ENCODE assay signal across 18 cellular contexts in genomic region chr16:57133911-57134310, GRCh38. TPM values are rescaled to one million over a fixed set of nuclear protein-coding genes. Genes with fewer than 3 reads are reported as not detected.
DNase-seq lines count a peak whose midpoint lies in the region; ATAC-seq and TF ChIP-seq lines count a peak whose summit lies in the region.
"Had no signal": no experiment of that assay in that cellular context is flagged by ENCODE, and none has a peak within 500 bp of the region (broad histone marks: within the 10 kb centered on the region; RNA-seq: fewer than 3 reads in every experiment).

No MANE protein-coding gene starts in this region.

- peak; percentile 9 to 11 for ATAC-seq in naive thymus-derived CD8-positive, alpha-beta T cell
- ATAC-seq in HG02885 (IDR thresholded peaks at IDR 0.05; ENCODE audit: poor library complexity, unreplicated experiment) (no peak), HG03175 (IDR thresholded peaks at IDR 0.05; ENCODE audit: unreplicated experiment) (no peak)
- ATAC-seq: HCT116, Panc1 had no signal

- peaks cover 0 to 13% (median 0%) of the 10 kb centered on the region in 11 experiments; a peak in 6 of 22 replicates for H3K36me3 ChIP-seq in BLaER1 treated with 17β-estradiol and CSF1 and Interleukin-3, amounts not matched to agents 10 nM and 100 nM
- no peaks in the 10 kb centered on the region for H3K36me3 ChIP-seq in KOPT-K1 (ENCODE audit: insufficient read depth, low read length)
- H3K36me3 ChIP-seq: thoracic aorta had no signal

- POLR2A ChIA-PET in naive thymus-derived CD8-positive, alpha-beta T cell (lab: Charles Lee) = interaction anchor here (0.6 to 5.3 kb wide), 12 partner anchors 7 to 426 kb away, joined by 3 to 30 read pairs (median 4); partner anchors contain the start of gene CPNE2

- peaks cover 0 to 8% (median 0%) of the 10 kb centered on the region in 11 experiments; a peak in 1 of 22 replicates for H4K20me1 ChIP-seq in BLaER1 treated with 17β-estradiol and CSF1 and Interleukin-3, amounts not matched to agents 10 nM and 100 nM

- H3K4me3 Mint-ChIP-seq in activated naive CD8-positive, alpha-beta T cell = peak overlapping the region; percentile 75
- H3K4me3 Mint-ChIP-seq in naive thymus-derived CD8-positive, alpha-beta T cell = peak overlapping the region; percentile 79 to 93 (median 89)
- H3K4me3 Mint-ChIP-seq in progenitor cell of endocrine pancreas (ENCODE audit: low read depth) = no peak overlapping the region

- H3K4me1 ChIP-seq in BLaER1 treated with 17β-estradiol and CSF1 and Interleukin-3, amounts not matched to agents 10 nM and 100 nM = peaks cover 86 to 100% (median 98%) of the 10 kb centered on the region in 10 experiments

- H3K4me2 ChIP-seq in BLaER1 treated with 17β-estradiol and CSF1 and Interleukin-3, amounts not matched to agents 10 nM and 100 nM = peak overlapping the region; percentile 64 to 98 (median 87)

- peak overlapping the region in 9 of 11 experiments; percentile 16 to 65 (median 51); a peak in 12 of 22 replicates for H3K9ac ChIP-seq in BLaER1 treated with 17β-estradiol and CSF1 and Interleukin-3, amounts not matched to agents 10 nM and 100 nM

- no peaks in the 10 kb centered on the region for H3K27me3 ChIP-seq in BLaER1 treated with 17β-estradiol and CSF1 and Interleukin-3, amounts not matched to agents 10 nM and 100 nM

- H3K4me3 ChIP-seq in BLaER1 treated with 17β-estradiol and CSF1 and Interleukin-3, amounts not matched to agents 10 nM and 100 nM = no peak overlapping the region; a peak in 1 of 20 replicates
- H3K4me3 ChIP-seq: GM12878, thoracic aorta had no signal

- H3K9me3 ChIP-seq in BLaER1 treated with 17β-estradiol and CSF1 and Interleukin-3, amounts not matched to agents 10 nM and 100 nM (replicated peaks in 1 of 11) = no peaks in the 10 kb centered on the region
- no peaks in the 10 kb centered on the region for H3K9me3 ChIP-seq in KOPT-K1 (ENCODE audit: insufficient read depth, low read length, poor library complexity, severe bottlenecking)
- H3K9me3 ChIP-seq: thoracic aorta had no signal

- peak in 1 of 10 donors; percentile 60 for DNase-seq in naive thymus-derived CD8-positive, alpha-beta T cell
- DNase-seq in NCI-H345 treated with DMSO at 0.1 percent for 48 hours (lab: John Stamatoyannopoulos, UW; ENCODE audit: unreplicated experiment) = no peak
- no peak for DNase-seq in progenitor cell of endocrine pancreas (ENCODE audit: low spot score, unreplicated experiment)
- DNase-seq: activated CD4-positive, alpha-beta T cell treated with anti-CD3 and anti-CD28 coated beads, Interleukin-2, amount 50 U/mL, for 1 hour; central memory CD4-positive, alpha-beta T cell; EL; NCI-H187; NCI-H526; SW 1271 had no signal

- H3K27ac ChIP-seq in BLaER1 treated with 17β-estradiol and CSF1 and Interleukin-3, amounts not matched to agents 10 nM and 100 nM = peak overlapping the region in 8 of 11 experiments; percentile 29 to 68 (median 52); a peak in 14 of 22 replicates
- H3K27ac ChIP-seq in KOPT-K1 (ENCODE audit: low read depth, low read length, poor library complexity, severe bottlenecking) = peak overlapping the region; percentile 51
- H3K27ac ChIP-seq: thoracic aorta had no signal

- H3K9me3 Mint-ChIP-seq in activated naive CD8-positive, alpha-beta T cell (ENCODE audit: low read depth) = no peaks in the 10 kb centered on the region
- H3K9me3 Mint-ChIP-seq in naive thymus-derived CD8-positive, alpha-beta T cell = no peaks in the 10 kb centered on the region
- no peaks in the 10 kb centered on the region for H3K9me3 Mint-ChIP-seq in progenitor cell of endocrine pancreas (ENCODE audit: low read depth)

- peak overlapping the region; percentile 95 for H3K27ac Mint-ChIP-seq in activated naive CD8-positive, alpha-beta T cell
- H3K27ac Mint-ChIP-seq in naive thymus-derived CD8-positive, alpha-beta T cell = peak overlapping the region; percentile 89 to 98 (median 97)
- no peak overlapping the region for H3K27ac Mint-ChIP-seq in progenitor cell of endocrine pancreas

- peaks cover 2% of the 10 kb centered on the region for H3K36me3 Mint-ChIP-seq in activated naive CD8-positive, alpha-beta T cell
- peaks cover 0 to 23% (median 0%) of the 10 kb centered on the region in 3 donors for H3K36me3 Mint-ChIP-seq in naive thymus-derived CD8-positive, alpha-beta T cell
- H3K36me3 Mint-ChIP-seq in progenitor cell of endocrine pancreas (ENCODE audit: insufficient read depth) = no peaks in the 10 kb centered on the region

- no peaks in the 10 kb centered on the region for H3K27me3 Mint-ChIP-seq in activated naive CD8-positive, alpha-beta T cell
- no peaks in the 10 kb centered on the region for H3K27me3 Mint-ChIP-seq in naive thymus-derived CD8-positive, alpha-beta T cell
- H3K27me3 Mint-ChIP-seq in progenitor cell of endocrine pancreas = peaks cover 11% of the 10 kb centered on the region

- TF ChIP-seq CTCF in progenitor cell of endocrine pancreas (IDR thresholded peaks at IDR 0.05; ENCODE audit: unreplicated experiment) = no peak

- H3K4me1 Mint-ChIP-seq in activated naive CD8-positive, alpha-beta T cell (ENCODE audit: low read depth) = peaks cover 68% of the 10 kb centered on the region
- H3K4me1 Mint-ChIP-seq in naive thymus-derived CD8-positive, alpha-beta T cell = peaks cover 55 to 93% (median 87%) of the 10 kb centered on the region in 4 donors
- peaks cover 5% of the 10 kb centered on the region for H3K4me1 Mint-ChIP-seq in progenitor cell of endocrine pancreas (ENCODE audit: low read depth)

RNA-seq across cellular contexts. Expression of gene CPNE2, which starts 41.5 kb away (rescaled TPM):
- 10 to 100 TPM in 1 of 2 experiments, 1 to 10 TPM in 1; 9.6 to 10.3 TPM for total RNA-seq in naive thymus-derived CD8-positive, alpha-beta T cell
- polyA plus RNA-seq in naive thymus-derived CD8-positive, alpha-beta T cell = 10 to 100 TPM; 26.8 to 60.4 (median 30.4) TPM
- total RNA-seq in progenitor cell of endocrine pancreas = 6.7 and 10.1 TPM in 2 replicates

RNA-seq across cellular contexts. Expression of gene PSME3IP1, which starts 51.9 kb away (rescaled TPM):
- 100 to 1,000 TPM; 137 to 158 TPM for total RNA-seq in naive thymus-derived CD8-positive, alpha-beta T cell
- 10 to 100 TPM; 66.0 to 81.4 (median 67.1) TPM for polyA plus RNA-seq in naive thymus-derived CD8-positive, alpha-beta T cell
- 101 and 115 TPM in 2 replicates for total RNA-seq in progenitor cell of endocrine pancreas

RNA-seq across cellular contexts. Expression of gene RSPRY1, which starts 52.2 kb away (rescaled TPM):
- total RNA-seq in naive thymus-derived CD8-positive, alpha-beta T cell = 10 to 100 TPM; 25.9 to 32.6 TPM
- polyA plus RNA-seq in naive thymus-derived CD8-positive, alpha-beta T cell = 10 to 100 TPM; 28.4 to 34.6 (median 29.3) TPM
- 57.4 and 63.7 TPM in 2 replicates for total RNA-seq in progenitor cell of endocrine pancreas

Comparison
In these comparisons a context has a peak if more than half of its experiments do, and no peak if none do; other contexts are left out.
1. ATAC-seq: peak in naive thymus-derived CD8-positive, alpha-beta T cell (2 of 2); none in HG02885 (single experiment) and HG03175 (single experiment).